Comparison of ENCODE assay signal across 14 cellular contexts in the genomic region with DNA sequence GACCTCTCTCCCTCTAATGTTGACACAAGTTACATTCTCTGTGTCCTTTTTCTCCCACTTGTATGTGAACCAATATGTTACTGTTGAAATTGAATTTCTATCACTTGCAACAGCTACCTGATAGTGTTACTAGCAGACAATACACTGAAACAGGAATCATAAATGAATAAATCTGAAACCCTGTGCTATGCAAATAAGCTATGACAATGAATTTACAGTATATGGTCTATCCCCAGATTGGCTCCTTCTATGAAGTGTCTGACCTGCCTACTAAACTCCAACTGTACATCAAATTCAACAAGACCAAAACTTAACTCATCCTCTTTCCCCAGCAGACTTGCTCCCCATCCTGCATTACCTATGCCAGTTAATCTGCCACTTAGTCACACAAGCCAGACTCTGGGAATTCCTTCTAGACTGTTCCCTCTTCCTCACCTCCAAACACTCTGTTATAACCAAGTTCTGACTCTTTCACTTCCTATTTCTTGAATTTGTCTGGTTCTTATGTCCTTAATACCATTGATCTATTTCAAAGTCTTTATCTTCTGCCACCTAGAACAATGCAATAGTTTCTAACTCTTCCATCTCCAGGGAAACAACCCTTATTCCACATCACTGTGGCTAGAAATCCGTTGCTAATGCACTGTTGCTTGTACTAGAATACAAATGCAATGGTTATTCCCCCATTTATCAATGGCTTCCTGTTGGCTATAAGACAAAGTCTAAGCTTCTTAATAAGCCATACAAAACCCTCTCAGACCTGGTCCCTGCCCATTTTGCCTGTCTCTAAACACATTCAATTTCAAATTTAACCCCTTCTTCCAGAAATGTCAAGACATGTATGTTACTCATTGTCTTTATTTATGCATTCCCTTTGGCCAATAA. TPM values are rescaled to one million over a fixed set of nuclear protein-coding genes. Genes with fewer than 3 reads are reported as not detected.
DNase-seq lines count a peak whose midpoint lies in the region; ATAC-seq and FAIRE-seq lines count a peak whose summit lies in the region.
"Had no signal": no experiment of that assay in that cellular context is flagged by ENCODE, and none has a peak within 500 bp of the region (broad histone marks: within the 10 kb centered on the region; RNA-seq: fewer than 3 reads in every experiment).

No MANE protein-coding gene starts in this region.

- POLR2A ChIA-PET in CD4-positive, alpha-beta memory T cell (lab: Charles Lee; ENCODE audit: partially characterized antibody): no interaction called here

- H3K9me3 Mint-ChIP-seq in CD4-positive, alpha-beta memory T cell: no peaks in the 10 kb centered on the region

- H3K27ac Mint-ChIP-seq in CD4-positive, alpha-beta memory T cell: no peak overlapping the region

- H3K27me3 ChIP-seq in CD4-positive, alpha-beta memory T cell (ENCODE audit: insufficient read depth, low read length): no peaks in the 10 kb centered on the region
- H3K27me3 ChIP-seq: left lung had no signal

- no peak overlapping the region for H3K4me3 Mint-ChIP-seq in CD4-positive, alpha-beta memory T cell

- no peaks in the 10 kb centered on the region for H3K36me3 Mint-ChIP-seq in CD4-positive, alpha-beta memory T cell

- no peak overlapping the region for H3K4me3 ChIP-seq in CD4-positive, alpha-beta memory T cell (ENCODE audit: low read length in 2 of 2)
- H3K4me3 ChIP-seq: left lung had no signal

- CTCF ChIA-PET in CD4-positive, alpha-beta memory T cell (lab: Charles Lee; ENCODE audit: partially characterized antibody): interaction anchor here (1.1 to 1.3 kb wide), 3 partner anchors 12 to 340 kb away, joined by 3 to 4 read pairs (median 3); no protein-coding TSS in a partner anchor

- H3K4me1 Mint-ChIP-seq in CD4-positive, alpha-beta memory T cell: peaks cover 0 to 1% (median 0%) of the 10 kb centered on the region in 4 donors

- ATAC-seq in GM19463 (IDR thresholded peaks at IDR 0.05; ENCODE audit: unreplicated experiment): peak; percentile 83
- ATAC-seq in HG02884 (IDR thresholded peaks at IDR 0.05; ENCODE audit: unreplicated experiment): peak; percentile 96
- peak; percentile 95 for ATAC-seq in HG03565 (IDR thresholded peaks at IDR 0.05; ENCODE audit: unreplicated experiment)
- ATAC-seq: left lung had no signal

- intact Hi-C loops in CD4-positive, alpha-beta memory T cell (cut with micrococcal nuclease): no loop called here

- no peaks in the 10 kb centered on the region for H3K9me3 ChIP-seq in CD4-positive, alpha-beta memory T cell (ENCODE audit: control insufficient read depth in 1 of 2, low read length in 2 of 2)
- H3K9me3 ChIP-seq: left lung had no signal

- no peaks in the 10 kb centered on the region for H3K36me3 ChIP-seq in CD4-positive, alpha-beta memory T cell (ENCODE audit: insufficient read depth, low read length)
- H3K36me3 ChIP-seq: left lung had no signal

- H3K4me1 ChIP-seq in CD4-positive, alpha-beta memory T cell (ENCODE audit: insufficient read depth, low read length): no peaks in the 10 kb centered on the region
- H3K4me1 ChIP-seq: left lung had no signal

- no peak overlapping the region for H3K27ac ChIP-seq in CD4-positive, alpha-beta memory T cell (ENCODE audit: low read depth, low read length)
- H3K27ac ChIP-seq: left lung had no signal

- peaks cover 0 to 2% of the 10 kb centered on the region in 2 donors for H3K27me3 Mint-ChIP-seq in CD4-positive, alpha-beta memory T cell

- no peak for DNase-seq in GM18507 (ENCODE audit: extremely low spot score, insufficient read length, low read depth)
- no peak for DNase-seq in T-helper 1 cell
- no peak for DNase-seq in Ammon's horn (ENCODE audit: low spot score)
- no peak for DNase-seq in SW 1271 (lab: John Stamatoyannopoulos, UW)
- no peak for DNase-seq in CD4-positive, alpha-beta memory T cell
- DNase-seq: activated gamma-delta T cell; GF-D8; left lung; NCI-H1436 treated with DMSO at 0.1 percent for 48 hours; stimulated activated CD4-positive, alpha-beta T cell treated with anti-CD3 and anti-CD28 coated beads, Interleukin-2, amount 100 ng/mL, for 24 hours; substantia nigra had no signal

- FAIRE-seq in GM18507 (lab: Jason Lieb, UNC): peak; percentile 55

RNA-seq across cellular contexts. Expression of gene ZNF639, which starts 13.4 kb away (rescaled TPM):
- 10 to 100 TPM; 43.2 to 45.6 TPM for total RNA-seq in CD4-positive, alpha-beta memory T cell
- polyA plus RNA-seq in CD4-positive, alpha-beta memory T cell: 10 to 100 TPM; 55.1 to 70.1 TPM

RNA-seq across cellular contexts. Expression of gene MFN1, which starts 38.0 kb away (rescaled TPM):
- 10 to 100 TPM; 52.0 to 58.3 TPM for total RNA-seq in CD4-positive, alpha-beta memory T cell
- polyA plus RNA-seq in CD4-positive, alpha-beta memory T cell: 10 to 100 TPM in 1 of 2 donors, 1 to 10 TPM in 1; 8.3 to 13.3 TPM

RNA-seq across cellular contexts. Expression of gene KCNMB3, which starts 58.6 kb away (rescaled TPM):
- 1 to 10 TPM in 1 of 2 experiments, under 1 TPM in 1; 0.87 to 1.7 TPM for total RNA-seq in CD4-positive, alpha-beta memory T cell
- polyA plus RNA-seq in CD4-positive, alpha-beta memory T cell: 1 to 10 TPM in 1 of 2 donors, under 1 TPM in 1; 0.13 to 1.7 TPM
